ENCODE assay signal across 9 cellular contexts in genomic region chr3:30353711-30354467, GRCh38.
DNase-seq lines count a peak whose midpoint lies in the region; ATAC-seq and TF ChIP-seq lines count a peak whose summit lies in the region.
"Had no signal": no experiment of that assay in that cellular context is flagged by ENCODE, and none has a peak within 500 bp of the region (broad histone marks: within the 10 kb centered on the region; RNA-seq: fewer than 3 reads in every experiment).

No MANE protein-coding gene starts in this region.

- H3K4me2 ChIP-seq in BLaER1 treated with 17β-estradiol and CSF1 and Interleukin-3, amounts not matched to agents 10 nM and 100 nM, result peak overlapping the region in 10 of 11 experiments; percentile 70 to 93 (median 83); a peak in 19 of 22 replicates

- H3K9me3 Mint-ChIP-seq in activated naive CD4-positive, alpha-beta T cell treated with anti-CD3 and anti-CD28 coated beads for 36 hours, result no peaks in the 10 kb centered on the region

- peak overlapping the region in 5 of 11 experiments; percentile 45 to 66 (median 52); a peak in 5 of 22 replicates for H3K27ac ChIP-seq in BLaER1 treated with 17β-estradiol and CSF1 and Interleukin-3, amounts not matched to agents 10 nM and 100 nM
- H3K27ac ChIP-seq in colonic mucosa, result no peak overlapping the region
- H3K27ac ChIP-seq: pancreas had no signal

- peak; percentile 96 for DNase-seq in Jurkat, Clone E6-1 (ENCODE audit: low read depth, low spot score)
- DNase-seq in activated naive CD4-positive, alpha-beta T cell treated with anti-CD3 and anti-CD28 coated beads for 36 hours, result peak; percentile 74
- DNase-seq in stimulated activated CD4-positive, alpha-beta T cell treated with anti-CD3 and anti-CD28 coated beads, Interleukin-1b, Interleukin-23, amount 100 ng/mL, for 48 hours, result peak; percentile 36
- DNase-seq in colonic mucosa (no peak), SW 1271 (lab: John Stamatoyannopoulos, UW) (no peak), anterior cingulate cortex (lab: John Stamatoyannopoulos, UW) (no peak)

- no peaks in the 10 kb centered on the region for H3K36me3 ChIP-seq in BLaER1 treated with 17β-estradiol and CSF1 and Interleukin-3, amounts not matched to agents 10 nM and 100 nM
- H3K36me3 ChIP-seq in colonic mucosa, result no peaks in the 10 kb centered on the region
- H3K36me3 ChIP-seq: pancreas had no signal

- H3K9me3 ChIP-seq in BLaER1 treated with 17β-estradiol and CSF1 and Interleukin-3, amounts not matched to agents 10 nM and 100 nM (replicated peaks in 1 of 11), result peaks cover 0 to 4% (median 0%) of the 10 kb centered on the region in 11 experiments; a peak in 3 of 22 replicates
- H3K9me3 ChIP-seq in colonic mucosa, result no peaks in the 10 kb centered on the region
- H3K9me3 ChIP-seq: pancreas had no signal

- no peak overlapping the region for H3K4me3 Mint-ChIP-seq in activated naive CD4-positive, alpha-beta T cell treated with anti-CD3 and anti-CD28 coated beads for 36 hours

- peaks cover 29 to 53% (median 40%) of the 10 kb centered on the region in 10 experiments for H3K4me1 ChIP-seq in BLaER1 treated with 17β-estradiol and CSF1 and Interleukin-3, amounts not matched to agents 10 nM and 100 nM
- peaks cover 3% of the 10 kb centered on the region for H3K4me1 ChIP-seq in colonic mucosa
- H3K4me1 ChIP-seq: pancreas had no signal

- H3K4me3 ChIP-seq in BLaER1 treated with 17β-estradiol and CSF1 and Interleukin-3, amounts not matched to agents 10 nM and 100 nM, result no peak overlapping the region
- no peak overlapping the region for H3K4me3 ChIP-seq in Jurkat, Clone E6-1 (ENCODE audit: low read length)
- no peak overlapping the region for H3K4me3 ChIP-seq in colonic mucosa
- H3K4me3 ChIP-seq: pancreas had no signal

- intact Hi-C loops in activated naive CD4-positive, alpha-beta T cell treated with anti-CD3 and anti-CD28 coated beads for 36 hours (cut with micrococcal nuclease), result loop anchor here (1.0 to 2.0 kb wide), 3 partner anchors 35 to 301 kb away; no protein-coding TSS in a partner anchor
- intact Hi-C loops in colonic mucosa (cut with DNase I), result no loop called here

- peak; percentile 98 for ATAC-seq in GM21447 (IDR thresholded peaks at IDR 0.05; ENCODE audit: unreplicated experiment)

- H3K36me3 Mint-ChIP-seq in activated naive CD4-positive, alpha-beta T cell treated with anti-CD3 and anti-CD28 coated beads for 36 hours (ENCODE audit: low read depth), result no peaks in the 10 kb centered on the region

- CTCF ChIA-PET in activated naive CD4-positive, alpha-beta T cell treated with anti-CD3 and anti-CD28 coated beads for 36 hours (lab: Charles Lee), result no interaction called here

- H3K27ac Mint-ChIP-seq in activated naive CD4-positive, alpha-beta T cell treated with anti-CD3 and anti-CD28 coated beads for 36 hours, result peak overlapping the region; percentile 59

- H3K9ac ChIP-seq in BLaER1 treated with 17β-estradiol and CSF1 and Interleukin-3, amounts not matched to agents 10 nM and 100 nM, result no peak overlapping the region
- H3K9ac ChIP-seq in colonic mucosa (ENCODE audit: low read depth in 2 of 2, low read length in 2 of 2), result no peak overlapping the region

- H3K27me3 ChIP-seq in BLaER1 treated with 17β-estradiol and CSF1 and Interleukin-3, amounts not matched to agents 10 nM and 100 nM, result no peaks in the 10 kb centered on the region
- H3K27me3 ChIP-seq in colonic mucosa, result no peaks in the 10 kb centered on the region
- H3K27me3 ChIP-seq: pancreas had no signal

- H3K4me1 Mint-ChIP-seq in activated naive CD4-positive, alpha-beta T cell treated with anti-CD3 and anti-CD28 coated beads for 36 hours (ENCODE audit: low read depth), result peaks cover 72% of the 10 kb centered on the region

- H3K27me3 Mint-ChIP-seq in activated naive CD4-positive, alpha-beta T cell treated with anti-CD3 and anti-CD28 coated beads for 36 hours (ENCODE audit: low read depth), result no peaks in the 10 kb centered on the region

- TF ChIP-seq CTCF in colonic mucosa (IDR thresholded peaks at IDR 0.05), result no peak

- H4K20me1 ChIP-seq in BLaER1 treated with 17β-estradiol and CSF1 and Interleukin-3, amounts not matched to agents 10 nM and 100 nM, result no peaks in the 10 kb centered on the region

Comparison
In these comparisons a context has a peak if more than half of its experiments do, and no peak if none do; other contexts are left out.
1. DNase-seq: peak in Jurkat, Clone E6-1 (single experiment), activated naive CD4-positive, alpha-beta T cell treated with anti-CD3 and anti-CD28 coated beads for 36 hours (single experiment) and stimulated activated CD4-positive, alpha-beta T cell treated with anti-CD3 and anti-CD28 coated beads, Interleukin-1b, Interleukin-23, amount 100 ng/mL, for 48 hours (single experiment); none in colonic mucosa (single experiment), SW 1271 (0 of 2) and anterior cingulate cortex (0 of 58).